2 cellular contexts compared by ENCODE assay signal in the genomic region with DNA sequence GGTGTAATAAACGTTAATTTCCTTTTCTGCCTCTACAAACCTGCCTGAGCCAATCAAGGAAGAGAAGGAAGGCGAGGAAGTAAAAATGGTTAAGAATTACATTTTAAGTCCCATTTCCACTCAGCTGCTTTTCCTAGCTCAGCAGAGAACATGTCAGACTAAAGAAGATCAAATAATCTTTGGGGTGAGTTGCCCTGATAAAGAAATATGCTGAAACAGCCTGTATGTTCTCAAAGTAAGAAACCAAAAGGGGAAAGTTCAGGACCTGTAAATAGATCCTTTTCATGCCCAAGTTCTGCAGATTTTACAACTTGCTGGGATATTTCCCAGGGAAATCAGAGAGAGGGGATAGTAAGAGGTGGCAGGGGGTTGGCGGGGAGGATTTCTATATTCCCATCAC.
TF ChIP-seq lines count a peak whose summit lies in the region.

No MANE protein-coding gene starts in this region.

TF ChIP-seq in IMR-90, 13 proteins besides CTCF, POLR2A, EP300 and RAD21:
- TF ChIP-seq CHD1 (IDR thresholded peaks at IDR 0.05; ENCODE audit: low read depth, low read length) (no peak), SMC3 (IDR thresholded peaks at IDR 0.05; ENCODE audit: low read depth, low read length) (no peak), MAZ (IDR thresholded peaks at IDR 0.05; ENCODE audit: borderline replicate concordance, low read depth, low read length) (no peak), CEBPB (IDR thresholded peaks at IDR 0.05; ENCODE audit: low read depth, low read length) (no peak), BHLHE40 (IDR thresholded peaks at IDR 0.05; ENCODE audit: low read depth, low read length) (no peak), RFX5 (IDR thresholded peaks at IDR 0.05; ENCODE audit: low read depth, low read length) (no peak), RCOR1 (IDR thresholded peaks at IDR 0.05; ENCODE audit: insufficient replicate concordance, low read length) (no peak), MXI1 (IDR thresholded peaks at IDR 0.05; ENCODE audit: borderline replicate concordance, low read depth, low read length) (no peak), ELK1 (IDR thresholded peaks at IDR 0.05; ENCODE audit: borderline replicate concordance, low read depth, low read length) (no peak), FOS (IDR thresholded peaks at IDR 0.05; ENCODE audit: low read depth, low read length) (no peak)

TF ChIP-seq in GM12878, 131 proteins besides CTCF, POLR2A, EP300 and RAD21:
- TF ChIP-seq CREB1 (IDR thresholded peaks at IDR 0.05; ENCODE audit: low read depth), result no peak
- TF ChIP-seq MYB (IDR thresholded peaks at IDR 0.05; ENCODE audit: borderline replicate concordance, low read depth, low read length), result no peak
- TF ChIP-seq NFYA (IDR thresholded peaks at IDR 0.05; ENCODE audit: borderline replicate concordance, low read depth, low read length), result no peak
- TF ChIP-seq ZBED1 (IDR thresholded peaks at IDR 0.05; ENCODE audit: borderline replicate concordance), result no peak
- no peak for TF ChIP-seq SMARCA5 (IDR thresholded peaks at IDR 0.05)
- TF ChIP-seq SUPT20H (IDR thresholded peaks at IDR 0.05; ENCODE audit: borderline replicate concordance, control insufficient read depth, low read depth, low read length), result no peak
- TF ChIP-seq SREBF2 (IDR thresholded peaks at IDR 0.05; ENCODE audit: low read length), result no peak
- no peak for TF ChIP-seq ESRRA (IDR thresholded peaks at IDR 0.05; ENCODE audit: low read length)
- no peak for TF ChIP-seq SPI1 (IDR thresholded peaks at IDR 0.05; ENCODE audit: borderline replicate concordance, insufficient read depth, low read depth, low read length)
- TF ChIP-seq BACH1 (IDR thresholded peaks at IDR 0.05; ENCODE audit: borderline replicate concordance), result no peak
- TF ChIP-seq BMI1 (IDR thresholded peaks at IDR 0.05; ENCODE audit: borderline replicate concordance), result no peak
- TF ChIP-seq NFXL1 (IDR thresholded peaks at IDR 0.05; ENCODE audit: borderline replicate concordance), result no peak
